ENCODE assay signal across 27 cellular contexts in the genomic region with DNA sequence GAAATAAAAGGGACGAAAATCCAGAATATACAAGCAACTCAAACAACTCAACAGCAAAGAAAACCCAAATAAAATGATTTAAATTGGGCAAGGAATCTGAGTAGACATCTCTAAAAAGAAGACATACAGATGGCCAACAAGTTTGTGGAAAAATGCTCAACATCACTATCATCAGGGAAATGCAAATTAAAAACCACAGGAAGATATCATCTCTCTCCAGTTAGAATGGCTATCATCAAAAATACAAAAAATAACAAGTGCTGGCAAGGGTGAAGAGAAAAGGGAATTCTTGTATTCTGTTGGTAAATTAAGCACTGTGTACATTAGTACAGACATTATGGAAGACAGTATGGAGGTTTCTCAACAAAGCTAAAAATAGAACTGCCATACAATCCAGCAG.
"Had no signal": no experiment of that assay in that cellular context is flagged by ENCODE, and none has a peak within 500 bp of the region (broad histone marks: within the 10 kb centered on the region; RNA-seq: fewer than 3 reads in every experiment).

No MANE protein-coding gene starts in this region.

- H3K4me2 ChIP-seq: hepatocyte had no signal

- H3K79me2 ChIP-seq: hepatocyte had no signal

- ATAC-seq: foreskin keratinocyte; gastroesophageal sphincter; heart left ventricle; left lobe of liver; natural killer cell treated with Interleukin-12 subunit alpha and Interleukin-12 subunit beta and Interleukin-15 and Interleukin-18, amount 100 ng/mL, for 72 hours; psoas muscle; right cardiac atrium; stimulated activated memory B cell treated with anti-CD40 and anti-IgM and Interleukin-4, amounts not matched to agents 10 μg/mL and 1 μg/mL and 100 μg/mL, for 72 hours; stimulated activated naive CD8-positive, alpha-beta T cell treated with anti-CD3 and anti-CD28 coated beads, Interleukin-15, Interleukin-2, amounts not matched to agents 100 U/mL and 50 U/mL, for 24 hours had no signal

- H3K27me3 ChIP-seq: esophagus muscularis mucosa, foreskin keratinocyte, gastroesophageal sphincter, heart left ventricle, hepatocyte, ovary, sigmoid colon, spleen, tibial nerve, upper lobe of left lung had no signal

- H3K36me3 ChIP-seq: ovary, thoracic aorta had no signal

- DNase-seq: dermis blood vessel endothelial cell; effector memory CD4-positive, alpha-beta T cell; heart left ventricle; kidney; ovary; posterior cingulate gyrus; psoas muscle; right cardiac atrium; sigmoid colon; spleen; stimulated activated CD4-positive, alpha-beta T cell treated with anti-CD3 and anti-CD28 coated beads, Interleukin-4, amount 100 ng/mL, for 4 hours; stimulated activated naive CD8-positive, alpha-beta T cell treated with anti-CD3 and anti-CD28 coated beads, Interleukin-15, Interleukin-2, amounts not matched to agents 100 U/mL and 50 U/mL, for 24 hours; substantia nigra; upper lobe of left lung had no signal

- H3K4me1 ChIP-seq: foreskin keratinocyte, gastroesophageal sphincter, psoas muscle had no signal

- H3K4me3 ChIP-seq: coronary artery, esophagus muscularis mucosa, gastroesophageal sphincter, heart left ventricle, hepatocyte, lung, ovary, psoas muscle, sigmoid colon, spleen, thoracic aorta, tibial nerve, upper lobe of left lung had no signal

- FAIRE-seq: endothelial cell of umbilical vein, kidney, urothelium cell line had no signal

- H3K9me3 ChIP-seq: esophagus muscularis mucosa, gastroesophageal sphincter, heart left ventricle, ovary, psoas muscle, sigmoid colon, thoracic aorta, tibial nerve, upper lobe of left lung had no signal

- H2AFZ ChIP-seq: hepatocyte had no signal

- H3K27ac ChIP-seq: coronary artery, esophagus muscularis mucosa, foreskin keratinocyte, gastroesophageal sphincter, hepatocyte, ovary, psoas muscle, sigmoid colon, spleen, thoracic aorta, tibial nerve had no signal
